Comparison of ENCODE assay signal across 15 cellular contexts in genomic region chr9:24381205-24381604, GRCh38.
DNase-seq lines count a peak whose midpoint lies in the region; ATAC-seq and TF ChIP-seq lines count a peak whose summit lies in the region.
"Had no signal": no experiment of that assay in that cellular context is flagged by ENCODE, and none has a peak within 500 bp of the region (broad histone marks: within the 10 kb centered on the region; RNA-seq: fewer than 3 reads in every experiment).

No MANE protein-coding gene starts in this region.

- H3K4me1 Mint-ChIP-seq in endodermal cell = peaks cover 9% of the 10 kb centered on the region
- H3K4me1 Mint-ChIP-seq: CD4-positive, CD25-positive, alpha-beta regulatory T cell had no signal

- H3K9me3 Mint-ChIP-seq in endodermal cell = peaks cover 5% of the 10 kb centered on the region

- peak overlapping the region; percentile 89; the same call in 1 of the 2 replicates for H3K27ac ChIP-seq in C4-2B
- H3K27ac ChIP-seq in endodermal cell (ENCODE audit: low read depth, low read length) = no peak overlapping the region

- no peaks in the 10 kb centered on the region for H3K27me3 ChIP-seq in endodermal cell (ENCODE audit: control insufficient read depth, insufficient read depth, low read length, poor library complexity, severe bottlenecking)

- no peaks in the 10 kb centered on the region for H3K27me3 Mint-ChIP-seq in endodermal cell (ENCODE audit: insufficient read depth)
- H3K27me3 Mint-ChIP-seq: CD4-positive, CD25-positive, alpha-beta regulatory T cell had no signal

- no peak overlapping the region for H3K4me3 ChIP-seq in endodermal cell (ENCODE audit: low read length)
- H3K4me3 ChIP-seq: HAP-1 had no signal

- 71% methylated on average over 1 of the region's 1 CpG; no CpG with 5 or more reads in 1 of the 2 experiments for WGBS in endodermal cell (ENCODE audit: insufficient coverage in 1 of 2, insufficient read length in 1 of 2), 2 experiments

- no peak for ATAC-seq in HG03135 (IDR thresholded peaks at IDR 0.05; ENCODE audit: unreplicated experiment)
- ATAC-seq: CD8-positive, alpha-beta T cell had no signal

- H3K36me3 Mint-ChIP-seq in endodermal cell (ENCODE audit: low read depth) = no peaks in the 10 kb centered on the region
- H3K36me3 Mint-ChIP-seq: CD4-positive, CD25-positive, alpha-beta regulatory T cell; CD8-positive, alpha-beta T cell had no signal

- TF ChIP-seq CTCF in C4-2B (conservative IDR thresholded peaks at IDR 0.05) (no peak), endodermal cell (conservative IDR thresholded peaks at IDR 0.05) (no peak)

- H3K4me1 ChIP-seq in endodermal cell (ENCODE audit: control insufficient read depth, insufficient read depth, low read length) = peaks cover 4% of the 10 kb centered on the region
- H3K4me1 ChIP-seq: Caco-2, HAP-1 had no signal

- H3K9ac ChIP-seq in endodermal cell (ENCODE audit: extremely low read depth, low read length, poor library complexity, severe bottlenecking) = no peak overlapping the region

- H3K9me3 ChIP-seq in endodermal cell (ENCODE audit: control insufficient read depth, low read length) = peaks cover 6% of the 10 kb centered on the region
- H3K9me3 ChIP-seq: Caco-2 had no signal

- no peaks in the 10 kb centered on the region for H3K36me3 ChIP-seq in endodermal cell (ENCODE audit: control insufficient read depth, insufficient read depth, low read length)
- H3K36me3 ChIP-seq: HAP-1 had no signal

- H3K4me3 Mint-ChIP-seq in endodermal cell = no peak overlapping the region
- H3K4me3 Mint-ChIP-seq: CD4-positive, CD25-positive, alpha-beta regulatory T cell; CD8-positive, alpha-beta T cell; HFFc6 had no signal

- peak overlapping the region; percentile 22 for H3K27ac Mint-ChIP-seq in endodermal cell
- H3K27ac Mint-ChIP-seq: CD4-positive, CD25-positive, alpha-beta regulatory T cell; CD8-positive, alpha-beta T cell; HFFc6 had no signal

- peak; percentile 56 for DNase-seq in NCI-H69 (lab: John Stamatoyannopoulos, UW)
- DNase-seq in endodermal cell = no peak
- DNase-seq in NCI-H446 treated with DMSO at 0.1 percent for 48 hours (lab: John Stamatoyannopoulos, UW) = no peak
- no peak for DNase-seq in activated CD8-positive, alpha-beta memory T cell treated with anti-CD3 and anti-CD28 coated beads, Interleukin-2, amount 50 U/mL, for 48 hours
- DNase-seq: C1 segment of cervical spinal cord; Caco-2; CD4-positive, CD25-positive, alpha-beta regulatory T cell; CD8-positive, alpha-beta T cell; DMS153; DND-41; GOT3; HFFc6 had no signal
